Comparison of ENCODE assay signal across 8 cellular contexts in the genomic region with DNA sequence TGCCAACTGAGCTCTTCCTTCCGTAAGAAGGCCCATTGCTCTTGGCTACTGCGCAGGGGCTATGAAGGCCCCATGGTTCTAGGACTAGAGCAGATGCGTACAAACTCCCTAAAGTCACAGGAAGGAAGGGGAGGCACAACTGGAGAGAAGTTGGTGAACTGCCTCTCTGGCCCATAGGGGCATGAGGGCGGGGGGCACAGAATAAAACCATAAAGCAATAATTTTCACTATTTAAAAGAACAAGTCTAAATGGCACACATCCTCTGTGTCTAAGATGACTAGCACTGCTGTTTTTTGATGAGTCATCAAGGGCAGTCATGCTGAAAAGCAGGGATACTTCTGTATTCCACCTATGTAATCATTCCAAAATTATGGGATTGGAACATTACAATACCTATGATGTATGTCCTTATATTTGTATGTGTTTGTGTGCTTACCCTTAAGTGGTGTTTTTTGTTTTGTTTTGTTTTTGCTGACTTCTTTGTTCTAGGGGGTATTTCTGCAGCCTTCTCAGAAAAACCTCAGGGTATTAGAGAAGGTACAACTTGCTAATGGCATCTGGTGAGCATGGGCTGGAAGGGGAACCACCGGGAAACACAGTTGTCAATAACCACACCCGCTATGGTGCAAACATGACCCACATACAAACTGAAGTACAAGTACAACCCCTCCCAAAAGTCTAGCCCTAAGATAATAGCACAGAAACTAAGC. TPM values are rescaled to one million over a fixed set of nuclear protein-coding genes. Genes with fewer than 3 reads are reported as not detected.
DNase-seq lines count a peak whose midpoint lies in the region; ATAC-seq and TF ChIP-seq lines count a peak whose summit lies in the region.

No MANE protein-coding gene starts in this region.

- peaks cover 5% of the 10 kb centered on the region for H3K36me3 Mint-ChIP-seq in activated naive CD8-positive, alpha-beta T cell treated with anti-CD3 and anti-CD28 coated beads, Interleukin-2, amount 50 U/mL, for 24 hours (ENCODE audit: low read depth)

- DNase-seq in NCI-H2171 treated with DMSO at 0.1 percent for 48 hours (lab: John Stamatoyannopoulos, UW) (peak; percentile 44), NCI-H2171 (lab: John Stamatoyannopoulos, UW) (no peak), NOMO-1 treated with dmso at 0.1 percent for 144 hours (lab: John Stamatoyannopoulos, UW; ENCODE audit: unreplicated experiment) (peak; percentile 63), C1 segment of cervical spinal cord (lab: John Stamatoyannopoulos, UW) (no peak), SK-N-DZ (ENCODE audit: low spot score) (no peak)
- DNase-seq in activated naive CD8-positive, alpha-beta T cell treated with anti-CD3 and anti-CD28 coated beads, Interleukin-2, amount 50 U/mL, for 24 hours = peak; percentile 32

- peak; percentile 62 for ATAC-seq in HG02642 (IDR thresholded peaks at IDR 0.05; ENCODE audit: poor library complexity, unreplicated experiment)
- peak; percentile 64 for ATAC-seq in activated naive CD8-positive, alpha-beta T cell treated with anti-CD3 and anti-CD28 coated beads, Interleukin-2, amount 50 U/mL, for 24 hours

- no peaks in the 10 kb centered on the region for H3K27me3 Mint-ChIP-seq in activated naive CD8-positive, alpha-beta T cell treated with anti-CD3 and anti-CD28 coated beads, Interleukin-2, amount 50 U/mL, for 24 hours

- H3K27ac Mint-ChIP-seq in activated naive CD8-positive, alpha-beta T cell treated with anti-CD3 and anti-CD28 coated beads, Interleukin-2, amount 50 U/mL, for 24 hours = peak overlapping the region; percentile 59

- H3K36me3 ChIP-seq in liver (ENCODE audit: control insufficient read depth in 4 of 4, insufficient read depth in 3 of 4, low read depth in 1 of 4, low read length in 3 of 4) = no peaks in the 10 kb centered on the region

- peak in 1 of 2 donors; percentile 23 for TF ChIP-seq RAD21 in liver (IDR thresholded peaks at IDR 0.05)

- no peak for TF ChIP-seq CTCF in liver (IDR thresholded peaks at IDR 0.05; ENCODE audit: low read depth, low read length, missing input control)

- H3K4me1 ChIP-seq in liver (ENCODE audit: control insufficient read depth in 4 of 4, insufficient read depth in 4 of 4, low read length in 3 of 4) = peaks cover 34 to 77% (median 73%) of the 10 kb centered on the region in 4 donors

- peaks cover 80% of the 10 kb centered on the region for H3K4me1 Mint-ChIP-seq in activated naive CD8-positive, alpha-beta T cell treated with anti-CD3 and anti-CD28 coated beads, Interleukin-2, amount 50 U/mL, for 24 hours

- no peaks in the 10 kb centered on the region for H3K27me3 ChIP-seq in liver (ENCODE audit: control insufficient read depth in 4 of 4, insufficient read depth in 4 of 4, low read length in 3 of 4)

- H3K9me3 Mint-ChIP-seq in activated naive CD8-positive, alpha-beta T cell treated with anti-CD3 and anti-CD28 coated beads, Interleukin-2, amount 50 U/mL, for 24 hours = no peaks in the 10 kb centered on the region

- peak overlapping the region; percentile 24 for H3K4me3 Mint-ChIP-seq in activated naive CD8-positive, alpha-beta T cell treated with anti-CD3 and anti-CD28 coated beads, Interleukin-2, amount 50 U/mL, for 24 hours

- WGBS in liver = 62% methylated on average over 6 of the region's 6 CpGs

- H3K9me3 ChIP-seq in liver (ENCODE audit: control insufficient read depth in 4 of 4, low read length in 3 of 4) = no peaks in the 10 kb centered on the region

- H3K4me3 ChIP-seq in liver (ENCODE audit: low read depth in 1 of 3, low read length in 3 of 3) = no peak overlapping the region

- H3K27ac ChIP-seq in liver (ENCODE audit: low read depth in 1 of 2, low read length in 2 of 2) = peak overlapping the region; percentile 82 to 93

- no peak overlapping the region for H3K9ac ChIP-seq in liver (ENCODE audit: low read depth in 1 of 2, low read length in 2 of 2)

TF ChIP-seq in liver, 16 proteins besides CTCF, POLR2A, EP300 and RAD21:
- TF ChIP-seq EGR1 (IDR thresholded peaks at IDR 0.05; ENCODE audit: low read depth in 2 of 2) (no peak), JUND (IDR thresholded peaks at IDR 0.05) (peak in 1 of 2 donors; percentile 16), NR2F2 (IDR thresholded peaks at IDR 0.05) (no peak), FOXA1 (IDR thresholded peaks at IDR 0.05) (peak; percentile 39), SP1 (IDR thresholded peaks at IDR 0.05) (no peak), HNF4A (conservative IDR thresholded peaks at IDR 0.05) (peak; percentile 17 to 39), YY1 (IDR thresholded peaks at IDR 0.05) (peak; percentile 16), HNF4G (IDR thresholded peaks at IDR 0.05) (no peak), FOXA2 (IDR thresholded peaks at IDR 0.05) (peak; percentile 45), TAF1 (conservative IDR thresholded peaks at IDR 0.05) (no peak), GABPA (IDR thresholded peaks at IDR 0.05 in 1 of 2, conservative IDR thresholded peaks at IDR 0.05 in 1 of 2) (no peak), RXRA (IDR thresholded peaks at IDR 0.05) (peak; percentile 29 to 31)
- TF ChIP-seq, protein P1, sequence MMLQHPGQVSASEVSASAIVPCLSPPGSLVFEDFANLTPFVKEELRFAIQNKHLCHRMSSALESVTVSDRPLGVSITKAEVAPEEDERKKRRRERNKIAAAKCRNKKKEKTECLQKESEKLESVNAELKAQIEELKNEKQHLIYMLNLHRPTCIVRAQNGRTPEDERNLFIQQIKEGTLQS (IDR thresholded peaks at IDR 0.05) = no peak
- TF ChIP-seq, protein P2, sequence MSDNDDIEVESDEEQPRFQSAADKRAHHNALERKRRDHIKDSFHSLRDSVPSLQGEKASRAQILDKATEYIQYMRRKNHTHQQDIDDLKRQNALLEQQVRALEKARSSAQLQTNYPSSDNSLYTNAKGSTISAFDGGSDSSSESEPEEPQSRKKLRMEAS (IDR thresholded peaks at IDR 0.05) = no peak
- TF ChIP-seq, protein P3, sequence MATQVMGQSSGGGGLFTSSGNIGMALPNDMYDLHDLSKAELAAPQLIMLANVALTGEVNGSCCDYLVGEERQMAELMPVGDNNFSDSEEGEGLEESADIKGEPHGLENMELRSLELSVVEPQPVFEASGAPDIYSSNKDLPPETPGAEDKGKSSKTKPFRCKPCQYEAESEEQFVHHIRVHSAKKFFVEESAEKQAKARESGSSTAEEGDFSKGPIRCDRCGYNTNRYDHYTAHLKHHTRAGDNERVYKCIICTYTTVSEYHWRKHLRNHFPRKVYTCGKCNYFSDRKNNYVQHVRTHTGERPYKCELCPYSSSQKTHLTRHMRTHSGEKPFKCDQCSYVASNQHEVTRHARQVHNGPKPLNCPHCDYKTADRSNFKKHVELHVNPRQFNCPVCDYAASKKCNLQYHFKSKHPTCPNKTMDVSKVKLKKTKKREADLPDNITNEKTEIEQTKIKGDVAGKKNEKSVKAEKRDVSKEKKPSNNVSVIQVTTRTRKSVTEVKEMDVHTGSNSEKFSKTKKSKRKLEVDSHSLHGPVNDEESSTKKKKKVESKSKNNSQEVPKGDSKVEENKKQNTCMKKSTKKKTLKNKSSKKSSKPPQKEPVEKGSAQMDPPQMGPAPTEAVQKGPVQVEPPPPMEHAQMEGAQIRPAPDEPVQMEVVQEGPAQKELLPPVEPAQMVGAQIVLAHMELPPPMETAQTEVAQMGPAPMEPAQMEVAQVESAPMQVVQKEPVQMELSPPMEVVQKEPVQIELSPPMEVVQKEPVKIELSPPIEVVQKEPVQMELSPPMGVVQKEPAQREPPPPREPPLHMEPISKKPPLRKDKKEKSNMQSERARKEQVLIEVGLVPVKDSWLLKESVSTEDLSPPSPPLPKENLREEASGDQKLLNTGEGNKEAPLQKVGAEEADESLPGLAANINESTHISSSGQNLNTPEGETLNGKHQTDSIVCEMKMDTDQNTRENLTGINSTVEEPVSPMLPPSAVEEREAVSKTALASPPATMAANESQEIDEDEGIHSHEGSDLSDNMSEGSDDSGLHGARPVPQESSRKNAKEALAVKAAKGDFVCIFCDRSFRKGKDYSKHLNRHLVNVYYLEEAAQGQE (IDR thresholded peaks at IDR 0.05) = no peak
- TF ChIP-seq, protein P4, sequence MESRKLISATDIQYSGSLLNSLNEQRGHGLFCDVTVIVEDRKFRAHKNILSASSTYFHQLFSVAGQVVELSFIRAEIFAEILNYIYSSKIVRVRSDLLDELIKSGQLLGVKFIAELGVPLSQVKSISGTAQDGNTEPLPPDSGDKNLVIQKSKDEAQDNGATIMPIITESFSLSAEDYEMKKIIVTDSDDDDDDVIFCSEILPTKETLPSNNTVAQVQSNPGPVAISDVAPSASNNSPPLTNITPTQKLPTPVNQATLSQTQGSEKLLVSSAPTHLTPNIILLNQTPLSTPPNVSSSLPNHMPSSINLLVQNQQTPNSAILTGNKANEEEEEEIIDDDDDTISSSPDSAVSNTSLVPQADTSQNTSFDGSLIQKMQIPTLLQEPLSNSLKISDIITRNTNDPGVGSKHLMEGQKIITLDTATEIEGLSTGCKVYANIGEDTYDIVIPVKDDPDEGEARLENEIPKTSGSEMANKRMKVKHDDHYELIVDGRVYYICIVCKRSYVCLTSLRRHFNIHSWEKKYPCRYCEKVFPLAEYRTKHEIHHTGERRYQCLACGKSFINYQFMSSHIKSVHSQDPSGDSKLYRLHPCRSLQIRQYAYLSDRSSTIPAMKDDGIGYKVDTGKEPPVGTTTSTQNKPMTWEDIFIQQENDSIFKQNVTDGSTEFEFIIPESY (IDR thresholded peaks at IDR 0.05) = no peak

RNA-seq across cellular contexts. Expression of a gene that starts 36.9 kb away (rescaled TPM):
- 10 to 100 TPM; 14.1 to 28.2 TPM for total RNA-seq in liver
- 10 to 100 TPM in 1 of 2 donors, 1 to 10 TPM in 1; 2.0 to 14.8 TPM for polyA plus RNA-seq in liver
- 47.7 and 55.0 TPM in 2 replicates for polyA plus RNA-seq in SK-N-DZ (2014; cell fraction: cytosol; rRNA removed)
- polyA plus RNA-seq in SK-N-DZ (2014; cell fraction: nucleus; rRNA removed) = 15.2 and 18.9 TPM in 2 replicates

Comparison
In these comparisons a context has a peak if more than half of its experiments do, and no peak if none do; other contexts are left out.
1. DNase-seq: peak in NCI-H2171 treated with DMSO at 0.1 percent for 48 hours (single experiment), NOMO-1 treated with dmso at 0.1 percent for 144 hours (single experiment) and activated naive CD8-positive, alpha-beta T cell treated with anti-CD3 and anti-CD28 coated beads, Interleukin-2, amount 50 U/mL, for 24 hours (single experiment); none in NCI-H2171 (single experiment), C1 segment of cervical spinal cord (0 of 14) and SK-N-DZ (single experiment).